ENCODE assay signal across 8 cellular contexts in genomic region chr6:32194825-32195651, GRCh38. TPM values are rescaled to one million over a fixed set of nuclear protein-coding genes. Genes with fewer than 3 reads are reported as not detected.
A peak's percentile ranks its signal among the peaks of the same experiment; 100 is the strongest.
DNase-seq lines count a peak whose midpoint lies in the region; TF ChIP-seq lines count a peak whose summit lies in the region.

No MANE protein-coding gene starts in this region.

- H3K4me3 Mint-ChIP-seq in type B pancreatic cell, result peak overlapping the region; percentile 96

- H3K4me3 ChIP-seq in HFF-Myc (replicated peaks; ENCODE audit: low read depth, low read length), result peak overlapping the region; percentile 38

- no peaks in the 10 kb centered on the region for H3K9me3 Mint-ChIP-seq in type B pancreatic cell

- peaks cover 36% of the 10 kb centered on the region for H3K4me1 Mint-ChIP-seq in type B pancreatic cell (ENCODE audit: unreplicated experiment)

- no peaks in the 10 kb centered on the region for H3K27me3 Mint-ChIP-seq in type B pancreatic cell

- H3K27ac Mint-ChIP-seq in type B pancreatic cell, result peak overlapping the region; percentile 100

- TF ChIP-seq CTCF in HFF-Myc (IDR thresholded peaks at IDR 0.05; ENCODE audit: low read depth, low read length, missing control alignments), result peak; percentile 47
- TF ChIP-seq CTCF in type B pancreatic cell (conservative IDR thresholded peaks at IDR 0.05), result peak; percentile 59

- peak; percentile 8 for DNase-seq in NCI-H1436 (lab: John Stamatoyannopoulos, UW)
- DNase-seq in NCI-H1436 treated with DMSO at 0.1 percent for 48 hours (lab: John Stamatoyannopoulos, UW), result no peak
- no peak for DNase-seq in HFF-Myc (ENCODE audit: extremely low read depth, low read depth)
- peak; percentile 81 for DNase-seq in cerebellar cortex (ENCODE audit: low spot score)
- DNase-seq in medulla oblongata (ENCODE audit: extremely low spot score), result peak; percentile 80
- DNase-seq in type B pancreatic cell (ENCODE audit: extremely low spot score, unreplicated experiment), result no peak
- no peak for DNase-seq in 8988T

- H3K36me3 Mint-ChIP-seq in type B pancreatic cell, result no peaks in the 10 kb centered on the region

TF ChIP-seq in PFSK-1, 5 proteins besides CTCF, POLR2A, EP300 and RAD21:
- TF ChIP-seq SIN3A (IDR thresholded peaks at IDR 0.05; ENCODE audit: borderline replicate concordance, insufficient read depth, low read length) (no peak), POLR2AphosphoS5 (IDR thresholded peaks at IDR 0.05; ENCODE audit: low read depth, low read length) (peak; percentile 40)

RNA-seq across cellular contexts. Expression of gene GPSM3, which starts 2.6 kb away (rescaled TPM):
- polyA plus RNA-seq in PFSK-1 (2012; ENCODE audit: insufficient read length, low read depth), result 40.1 TPM
- 0.48 and 3.3 TPM in 2 replicates for total RNA-seq in type B pancreatic cell (ENCODE audit: low replicate concordance)

RNA-seq across cellular contexts. Expression of gene PBX2, which starts 5.0 kb away (rescaled TPM):
- 85.9 TPM for polyA plus RNA-seq in PFSK-1 (2012; ENCODE audit: insufficient read length, low read depth)
- 137 and 166 TPM in 2 replicates for total RNA-seq in type B pancreatic cell (ENCODE audit: low replicate concordance)

RNA-seq across cellular contexts. Expression of gene AGER, which starts 11.0 kb away (rescaled TPM):
- polyA plus RNA-seq in PFSK-1 (2012; ENCODE audit: insufficient read length, low read depth), result 7.0 TPM
- total RNA-seq in type B pancreatic cell (ENCODE audit: low replicate concordance), result 11.1 and 16.9 TPM in 2 replicates

RNA-seq across cellular contexts. Expression of gene RNF5, which starts 16.8 kb away (rescaled TPM):
- polyA plus RNA-seq in PFSK-1 (2012; ENCODE audit: insufficient read length, low read depth), result 86.8 TPM
- total RNA-seq in type B pancreatic cell (ENCODE audit: low replicate concordance), result 49.4 and 69.2 TPM in 2 replicates

RNA-seq across cellular contexts. Expression of gene AGPAT1, which starts 19.2 kb away (rescaled TPM):
- 61.6 TPM for polyA plus RNA-seq in PFSK-1 (2012; ENCODE audit: insufficient read length, low read depth)
- total RNA-seq in type B pancreatic cell (ENCODE audit: low replicate concordance), result 64.1 and 76.3 TPM in 2 replicates

Comparison
In these comparisons a context has a peak if more than half of its experiments do, and no peak if none do; other contexts are left out.
1. DNase-seq: peak in NCI-H1436 (single experiment), cerebellar cortex (single experiment) and medulla oblongata (single experiment); none in NCI-H1436 treated with DMSO at 0.1 percent for 48 hours (single experiment), HFF-Myc (single experiment), type B pancreatic cell (single experiment) and 8988T (single experiment).